8 cellular contexts compared by ENCODE assay signal in the genomic region with DNA sequence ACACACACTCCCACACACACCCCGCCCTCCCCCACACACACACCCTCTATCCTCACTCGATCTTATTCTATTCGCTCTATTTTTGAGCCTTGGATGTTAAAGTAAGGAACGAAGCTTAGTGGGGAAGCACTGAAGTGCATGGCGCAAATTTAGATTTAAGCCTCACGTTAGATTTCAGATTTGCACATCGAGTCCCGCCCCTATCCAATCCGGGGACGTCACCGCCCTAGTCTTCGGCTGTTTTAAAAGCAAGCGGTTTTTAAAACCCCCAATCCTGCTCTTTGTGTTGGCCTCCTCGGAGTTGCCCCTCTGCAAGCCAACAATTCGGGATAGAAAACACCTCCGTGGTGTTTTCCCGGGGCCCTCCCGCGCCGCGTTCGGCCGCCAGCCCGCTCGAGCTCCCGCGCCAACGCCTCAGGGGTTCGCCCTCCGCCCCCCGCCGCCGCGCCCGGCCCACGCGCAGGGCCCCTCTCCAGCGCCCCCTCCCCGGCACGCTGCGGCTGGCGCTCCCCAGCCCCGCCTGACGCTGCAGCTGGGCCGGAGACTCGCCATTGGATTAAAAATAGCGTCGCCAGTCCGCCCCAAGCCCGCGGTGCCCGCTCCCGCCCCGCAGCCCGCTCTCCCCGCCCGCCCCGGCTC.
DNase-seq lines count a peak whose midpoint lies in the region; ATAC-seq and TF ChIP-seq lines count a peak whose summit lies in the region.

A gene with protein sequence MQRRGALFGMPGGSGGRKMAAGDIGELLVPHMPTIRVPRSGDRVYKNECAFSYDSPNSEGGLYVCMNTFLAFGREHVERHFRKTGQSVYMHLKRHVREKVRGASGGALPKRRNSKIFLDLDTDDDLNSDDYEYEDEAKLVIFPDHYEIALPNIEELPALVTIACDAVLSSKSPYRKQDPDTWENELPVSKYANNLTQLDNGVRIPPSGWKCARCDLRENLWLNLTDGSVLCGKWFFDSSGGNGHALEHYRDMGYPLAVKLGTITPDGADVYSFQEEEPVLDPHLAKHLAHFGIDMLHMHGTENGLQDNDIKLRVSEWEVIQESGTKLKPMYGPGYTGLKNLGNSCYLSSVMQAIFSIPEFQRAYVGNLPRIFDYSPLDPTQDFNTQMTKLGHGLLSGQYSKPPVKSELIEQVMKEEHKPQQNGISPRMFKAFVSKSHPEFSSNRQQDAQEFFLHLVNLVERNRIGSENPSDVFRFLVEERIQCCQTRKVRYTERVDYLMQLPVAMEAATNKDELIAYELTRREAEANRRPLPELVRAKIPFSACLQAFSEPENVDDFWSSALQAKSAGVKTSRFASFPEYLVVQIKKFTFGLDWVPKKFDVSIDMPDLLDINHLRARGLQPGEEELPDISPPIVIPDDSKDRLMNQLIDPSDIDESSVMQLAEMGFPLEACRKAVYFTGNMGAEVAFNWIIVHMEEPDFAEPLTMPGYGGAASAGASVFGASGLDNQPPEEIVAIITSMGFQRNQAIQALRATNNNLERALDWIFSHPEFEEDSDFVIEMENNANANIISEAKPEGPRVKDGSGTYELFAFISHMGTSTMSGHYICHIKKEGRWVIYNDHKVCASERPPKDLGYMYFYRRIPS (plus strand): TSS at position 574 of the 639 bp plus-strand sequence. CDS start 186 bp downstream, outside the sequence.

- H3K4me1 Mint-ChIP-seq in T-helper 1 cell treated with Interleukin-12 subunit alpha and Interleukin-12 subunit beta and Interleukin-4 antibody, amounts not matched to agents 30 μg/mL and 1 μg/mL, for 36 hours (ENCODE audit: low read depth), result peaks cover 22% of the 10 kb centered on the region

- DNase-seq in NCI-H1105 (lab: John Stamatoyannopoulos, UW) (peak; percentile 92), astrocyte of the hippocampus (ENCODE audit: low read depth, low spot score) (peak; percentile 91), hippocampal formation (lab: John Stamatoyannopoulos, UW) (peak; percentile 75 to 78), retinal pigment epithelial cell (ENCODE audit: low read depth) (no peak), COLO668 (lab: John Stamatoyannopoulos, UW; ENCODE audit: unreplicated experiment) (no peak)

- H3K36me3 Mint-ChIP-seq in T-helper 1 cell treated with Interleukin-12 subunit alpha and Interleukin-12 subunit beta and Interleukin-4 antibody, amounts not matched to agents 30 μg/mL and 1 μg/mL, for 36 hours (ENCODE audit: low read depth), result peaks cover 3% of the 10 kb centered on the region

- H3K4me3 ChIP-seq in retinal pigment epithelial cell (ENCODE audit: low read length), result peak within 1 kb of the TSS; percentile 83

- peaks cover 15% of the 10 kb centered on the region for H3K27me3 Mint-ChIP-seq in T-helper 1 cell treated with Interleukin-12 subunit alpha and Interleukin-12 subunit beta and Interleukin-4 antibody, amounts not matched to agents 30 μg/mL and 1 μg/mL, for 36 hours (ENCODE audit: low read depth)

- H3K4me3 Mint-ChIP-seq in T-helper 1 cell treated with Interleukin-12 subunit alpha and Interleukin-12 subunit beta and Interleukin-4 antibody, amounts not matched to agents 30 μg/mL and 1 μg/mL, for 36 hours, result peak within 1 kb of the TSS; percentile 93

- no peaks in the 10 kb centered on the region for H3K9me3 Mint-ChIP-seq in T-helper 1 cell treated with Interleukin-12 subunit alpha and Interleukin-12 subunit beta and Interleukin-4 antibody, amounts not matched to agents 30 μg/mL and 1 μg/mL, for 36 hours

- TF ChIP-seq CTCF in retinal pigment epithelial cell (conservative IDR thresholded peaks at IDR 0.05; ENCODE audit: low read depth, low read length), result no peak

- ATAC-seq in GM18498 (IDR thresholded peaks at IDR 0.05; ENCODE audit: unreplicated experiment) (peak; percentile 79), HG02678 (IDR thresholded peaks at IDR 0.05; ENCODE audit: unreplicated experiment) (peak; percentile 66)

- H3K27ac Mint-ChIP-seq in T-helper 1 cell treated with Interleukin-12 subunit alpha and Interleukin-12 subunit beta and Interleukin-4 antibody, amounts not matched to agents 30 μg/mL and 1 μg/mL, for 36 hours, result peak within 1 kb of the TSS; percentile 86

Comparison
In these comparisons a context has a peak if more than half of its experiments do, and no peak if none do; other contexts are left out.
1. DNase-seq: peak in NCI-H1105 (single experiment), astrocyte of the hippocampus (single experiment) and hippocampal formation (2 of 2); none in retinal pigment epithelial cell (single experiment) and COLO668 (single experiment).